12 cellular contexts compared by ENCODE assay signal in the genomic region with DNA sequence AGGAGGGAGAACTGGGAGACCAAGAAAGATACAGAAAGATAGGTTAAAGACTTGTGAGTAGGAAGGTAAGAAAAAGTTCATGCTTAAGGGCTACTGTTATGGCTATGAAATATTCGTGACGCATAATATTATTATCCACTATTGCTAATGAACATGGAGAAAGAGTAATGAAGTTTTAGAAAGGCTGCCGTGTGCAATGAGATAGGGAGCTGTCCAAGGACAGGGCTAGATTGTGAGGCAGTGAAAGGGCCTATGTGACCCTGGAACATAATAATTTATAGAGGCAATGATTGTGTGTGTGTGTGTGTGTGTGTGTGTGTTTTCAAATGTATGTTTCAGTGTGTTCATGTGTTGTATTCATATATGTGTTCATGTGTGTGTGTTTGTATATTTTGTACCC. TPM values are rescaled to one million over a fixed set of nuclear protein-coding genes. Genes with fewer than 3 reads are reported as not detected.
DNase-seq lines count a peak whose midpoint lies in the region; TF ChIP-seq lines count a peak whose summit lies in the region.
"Had no signal": no experiment of that assay in that cellular context is flagged by ENCODE, and none has a peak within 500 bp of the region (broad histone marks: within the 10 kb centered on the region; RNA-seq: fewer than 3 reads in every experiment).

No MANE protein-coding gene starts in this region.

- intact Hi-C loops in OCI-LY7 (cut with micrococcal nuclease; ENCODE audit: unreplicated experiment) = no loop called here

- H3K4me3 Mint-ChIP-seq in T-helper 2 cell treated with Interferon-gamma antibody and Interleukin-4, amounts not matched to agents 5 μg/mL and 100 μg/mL, for 36 hours = peak overlapping the region; percentile 10

- peak overlapping the region; percentile 64 for H3K27ac Mint-ChIP-seq in T-helper 2 cell treated with Interferon-gamma antibody and Interleukin-4, amounts not matched to agents 5 μg/mL and 100 μg/mL, for 36 hours

- no peak for DNase-seq in T-helper 2 cell treated with Interferon-gamma antibody and Interleukin-4, amounts not matched to agents 5 μg/mL and 100 μg/mL, for 36 hours (ENCODE audit: low spot score)
- DNase-seq in T-helper 2 cell (no peak), OCI-LY7 (ENCODE audit: low spot score) (no peak), coronary artery (ENCODE audit: low spot score) (no peak), HUDEP-2 (lab: John Stamatoyannopoulos, UW; ENCODE audit: unreplicated experiment in 76 of 76) (no peak), LoVo (ENCODE audit: low spot score) (no peak), NCI-H1436 treated with DMSO at 0.1 percent for 48 hours (lab: John Stamatoyannopoulos, UW) (no peak)
- DNase-seq: activated CD4-positive, alpha-beta T cell treated with anti-CD3 and anti-CD28 coated beads for 1 hour; erythroblast; heart right ventricle; left cardiac atrium had no signal

- no peaks in the 10 kb centered on the region for H3K27me3 Mint-ChIP-seq in T-helper 2 cell treated with Interferon-gamma antibody and Interleukin-4, amounts not matched to agents 5 μg/mL and 100 μg/mL, for 36 hours (ENCODE audit: low read depth)

- H3K79me2 ChIP-seq in OCI-LY7 (ENCODE audit: insufficient read depth, low read depth, low read length) = peaks cover 100% of the 10 kb centered on the region

- H3K9ac ChIP-seq in skeletal muscle tissue (ENCODE audit: low read depth in 1 of 3, low read length in 3 of 3) = no peak overlapping the region

- H2AFZ ChIP-seq in OCI-LY7 (ENCODE audit: low read length) = no peak overlapping the region

- H3K9me3 Mint-ChIP-seq in T-helper 2 cell treated with Interferon-gamma antibody and Interleukin-4, amounts not matched to agents 5 μg/mL and 100 μg/mL, for 36 hours = no peaks in the 10 kb centered on the region

- H3K4me3 ChIP-seq in OCI-LY7 (ENCODE audit: low read depth, low read length, poor library complexity, severe bottlenecking) (no peak overlapping the region), coronary artery (peak overlapping the region; percentile 6), skeletal muscle tissue (ENCODE audit: low read length in 3 of 3) (no peak overlapping the region)
- H3K4me3 ChIP-seq: heart right ventricle had no signal

- H3K27me3 ChIP-seq in skeletal muscle tissue (ENCODE audit: control insufficient read depth in 3 of 3, insufficient read depth in 3 of 3, low read length in 3 of 3) = no peaks in the 10 kb centered on the region
- H3K27me3 ChIP-seq: heart right ventricle had no signal

- POLR2A ChIA-PET in OCI-LY7 (lab: Charles Lee) = interaction anchor here (0.5 to 2.9 kb wide), 4 partner anchors 9 to 104 kb away, joined by 3 to 16 read pairs (median 4); no protein-coding TSS in a partner anchor

- CTCF ChIA-PET in OCI-LY7 (lab: Charles Lee; ENCODE audit: unreplicated experiment) = interaction anchor here (1.3 kb wide), 1 partner anchor 9 kb away, joined by 3 read pairs; no protein-coding TSS in a partner anchor

- H3K9me3 ChIP-seq in OCI-LY7 (ENCODE audit: low read length) (no peaks in the 10 kb centered on the region), skeletal muscle tissue (ENCODE audit: control insufficient read depth in 3 of 3, low read length in 3 of 3) (no peaks in the 10 kb centered on the region)
- H3K9me3 ChIP-seq: heart right ventricle had no signal

- H3K36me3 Mint-ChIP-seq in T-helper 2 cell treated with Interferon-gamma antibody and Interleukin-4, amounts not matched to agents 5 μg/mL and 100 μg/mL, for 36 hours (ENCODE audit: low read depth) = peaks cover 45% of the 10 kb centered on the region

- H3K4me2 ChIP-seq in OCI-LY7 (ENCODE audit: low read length) = peak overlapping the region; percentile 21

- peaks cover 64% of the 10 kb centered on the region for H3K4me1 Mint-ChIP-seq in T-helper 2 cell treated with Interferon-gamma antibody and Interleukin-4, amounts not matched to agents 5 μg/mL and 100 μg/mL, for 36 hours (ENCODE audit: low read depth)

- no TSS peak for BruUV-seq in OCI-LY7 (replicated peaks; lab: Mats Ljungman, UMichigan)

- H3K4me1 ChIP-seq in OCI-LY7 (ENCODE audit: insufficient read depth, low read length, poor library complexity, severe bottlenecking) (peaks cover 64% of the 10 kb centered on the region), skeletal muscle tissue (ENCODE audit: control insufficient read depth in 3 of 3, insufficient read depth in 3 of 3, low read length in 3 of 3) (peaks cover 18 to 51% (median 48%) of the 10 kb centered on the region in 3 donors)

- H4K20me1 ChIP-seq in OCI-LY7 (ENCODE audit: insufficient read depth, low read length) = peaks cover 53% of the 10 kb centered on the region

- H3K27ac ChIP-seq in OCI-LY7 (ENCODE audit: low read depth, low read length, poor library complexity, severe bottlenecking) (no peak overlapping the region), coronary artery (no peak overlapping the region), skeletal muscle tissue (ENCODE audit: low read depth, low read length) (peak overlapping the region; percentile 34)

- no peaks in the 10 kb centered on the region for H3K9me2 ChIP-seq in OCI-LY7 (ENCODE audit: insufficient read depth, low read length)

- peaks cover 47% of the 10 kb centered on the region for H3K36me3 ChIP-seq in OCI-LY7 (ENCODE audit: insufficient read depth, low read length)
- peaks cover 0 to 10% (median 0%) of the 10 kb centered on the region in 3 donors for H3K36me3 ChIP-seq in skeletal muscle tissue (ENCODE audit: control insufficient read depth in 3 of 3, insufficient read depth in 3 of 3, low read length in 3 of 3)

- TF ChIP-seq CTCF in OCI-LY7 (conservative IDR thresholded peaks at IDR 0.05; ENCODE audit: low read length) = no peak
- TF ChIP-seq CTCF in coronary artery (IDR thresholded peaks at IDR 0.05) = no peak

RNA-seq across cellular contexts. Expression of gene MBNL1, which starts 27.7 kb away (rescaled TPM):
- total RNA-seq in OCI-LY7 (2014; rRNA removed; shearing (Covaris generic)) = 125 and 163 TPM in 2 replicates
- total RNA-seq in OCI-LY7 (2022) (174 and 184 TPM in 2 replicates), skeletal muscle tissue (76.7 TPM)
